ENCODE assay signal across 1 cellular context in the genomic region with DNA sequence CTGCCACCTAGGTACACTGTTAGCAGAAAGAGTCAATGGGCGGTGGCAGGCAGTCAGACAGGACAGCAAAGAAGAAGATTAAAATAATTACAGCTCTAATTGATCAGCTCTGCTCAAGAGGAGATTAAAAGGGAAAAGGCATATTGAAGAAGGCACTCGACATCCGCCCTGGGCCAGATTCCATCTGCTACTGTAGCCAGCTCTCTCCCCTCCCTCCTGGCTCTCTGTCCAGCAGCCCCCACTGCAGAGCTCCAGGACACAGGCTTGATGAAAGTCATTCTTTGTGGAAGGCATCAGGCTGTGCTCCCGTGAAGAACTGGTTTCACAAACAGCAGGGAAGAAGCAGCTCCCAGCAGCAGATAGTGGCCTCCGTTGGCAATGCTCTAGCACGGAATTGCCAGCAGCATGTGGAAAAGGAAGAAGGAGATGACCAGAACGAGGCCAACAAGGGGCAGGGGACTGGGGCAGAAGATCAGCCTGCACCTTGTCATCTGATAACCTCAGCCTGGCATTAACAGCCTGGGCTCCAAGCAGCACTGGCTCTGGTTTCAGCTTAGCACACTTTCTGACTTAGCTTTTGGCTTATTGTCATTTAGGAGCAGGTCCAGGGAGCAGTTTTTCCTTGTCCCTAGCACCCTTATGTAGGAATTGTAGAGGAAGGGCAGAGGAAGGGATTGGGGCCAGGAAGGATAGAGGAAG.
TF ChIP-seq lines count a peak whose summit lies in the region.

No MANE protein-coding gene starts in this region.

TF ChIP-seq in WTC11, 78 proteins besides CTCF, POLR2A, EP300 and RAD21 (continued from another document):
- TF ChIP-seq, protein P1, sequence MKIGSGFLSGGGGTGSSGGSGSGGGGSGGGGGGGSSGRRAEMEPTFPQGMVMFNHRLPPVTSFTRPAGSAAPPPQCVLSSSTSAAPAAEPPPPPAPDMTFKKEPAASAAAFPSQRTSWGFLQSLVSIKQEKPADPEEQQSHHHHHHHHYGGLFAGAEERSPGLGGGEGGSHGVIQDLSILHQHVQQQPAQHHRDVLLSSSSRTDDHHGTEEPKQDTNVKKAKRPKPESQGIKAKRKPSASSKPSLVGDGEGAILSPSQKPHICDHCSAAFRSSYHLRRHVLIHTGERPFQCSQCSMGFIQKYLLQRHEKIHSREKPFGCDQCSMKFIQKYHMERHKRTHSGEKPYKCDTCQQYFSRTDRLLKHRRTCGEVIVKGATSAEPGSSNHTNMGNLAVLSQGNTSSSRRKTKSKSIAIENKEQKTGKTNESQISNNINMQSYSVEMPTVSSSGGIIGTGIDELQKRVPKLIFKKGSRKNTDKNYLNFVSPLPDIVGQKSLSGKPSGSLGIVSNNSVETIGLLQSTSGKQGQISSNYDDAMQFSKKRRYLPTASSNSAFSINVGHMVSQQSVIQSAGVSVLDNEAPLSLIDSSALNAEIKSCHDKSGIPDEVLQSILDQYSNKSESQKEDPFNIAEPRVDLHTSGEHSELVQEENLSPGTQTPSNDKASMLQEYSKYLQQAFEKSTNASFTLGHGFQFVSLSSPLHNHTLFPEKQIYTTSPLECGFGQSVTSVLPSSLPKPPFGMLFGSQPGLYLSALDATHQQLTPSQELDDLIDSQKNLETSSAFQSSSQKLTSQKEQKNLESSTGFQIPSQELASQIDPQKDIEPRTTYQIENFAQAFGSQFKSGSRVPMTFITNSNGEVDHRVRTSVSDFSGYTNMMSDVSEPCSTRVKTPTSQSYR (CRISPR knock-in tag; IDR thresholded peaks at IDR 0.05) = no peak
- TF ChIP-seq USF1 (CRISPR knock-in tag; IDR thresholded peaks at IDR 0.05) (no peak), ELF4 (CRISPR knock-in tag; IDR thresholded peaks at IDR 0.05; ENCODE audit: low read depth) (no peak), ZNF219 (CRISPR knock-in tag; IDR thresholded peaks at IDR 0.05; ENCODE audit: borderline replicate concordance) (no peak), ZNF121 (CRISPR knock-in tag; IDR thresholded peaks at IDR 0.05) (no peak), RELA (CRISPR knock-in tag; IDR thresholded peaks at IDR 0.05; ENCODE audit: borderline replicate concordance) (no peak)
